27 cellular contexts compared by ENCODE assay signal in the genomic region with DNA sequence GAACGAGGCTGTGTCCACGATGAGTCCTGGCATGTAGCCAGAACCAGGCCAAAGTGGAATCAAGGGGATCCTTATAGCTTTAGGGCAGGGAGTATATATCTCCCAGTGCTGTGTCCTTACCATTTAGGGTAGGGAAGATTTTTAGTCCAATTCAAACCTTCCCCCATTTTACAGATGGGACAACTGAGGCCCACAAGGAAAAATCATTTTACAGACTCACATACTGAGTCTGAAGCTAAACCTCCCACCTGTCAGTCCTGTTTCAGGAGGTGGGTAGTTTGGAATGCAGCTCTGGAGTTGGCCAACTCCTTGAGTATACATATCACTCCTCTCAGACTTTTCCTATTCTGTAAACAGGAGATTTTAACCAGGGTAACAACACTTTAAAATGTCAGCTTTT. TPM values are rescaled to one million over a fixed set of nuclear protein-coding genes. Genes with fewer than 3 reads are reported as not detected.
DNase-seq lines count a peak whose midpoint lies in the region; ATAC-seq, FAIRE-seq and TF ChIP-seq lines count a peak whose summit lies in the region.
"Had no signal": no experiment of that assay in that cellular context is flagged by ENCODE, and none has a peak within 500 bp of the region (broad histone marks: within the 10 kb centered on the region; RNA-seq: fewer than 3 reads in every experiment).

No MANE protein-coding gene starts in this region.

- peak overlapping the region; percentile 49 for H3K27ac Mint-ChIP-seq in activated CD8-positive, alpha-beta T cell treated with anti-CD3 and anti-CD28 coated beads, Interleukin-2, amount 10 ng/mL, durations not matched to agents 7 days and 5 days
- no peak overlapping the region for H3K27ac Mint-ChIP-seq in activated CD8-positive, alpha-beta T cell treated with anti-CD3 and anti-CD28 coated beads for 36 hours
- H3K27ac Mint-ChIP-seq in CD8-positive, alpha-beta T cell, result peak overlapping the region; percentile 57
- H3K27ac Mint-ChIP-seq in activated naive CD8-positive, alpha-beta T cell treated with anti-CD3 and anti-CD28 coated beads for 36 hours, result peak overlapping the region; percentile 30
- peak overlapping the region; percentile 80 to 91 for H3K27ac Mint-ChIP-seq in natural killer cell treated with Interleukin-12 subunit alpha and Interleukin-12 subunit beta and Interleukin-15 and Interleukin-18, amount 100 ng/mL, for 72 hours
- H3K27ac Mint-ChIP-seq: endodermal cell had no signal

- no peaks in the 10 kb centered on the region for H3K27me3 ChIP-seq in CD8-positive, alpha-beta T cell (ENCODE audit: insufficient read depth, low read length)
- H3K27me3 ChIP-seq: tibial artery had no signal

- no peak for ATAC-seq in activated CD8-positive, alpha-beta T cell treated with anti-CD3 and anti-CD28 coated beads, Interleukin-2, amount 10 ng/mL, durations not matched to agents 7 days and 5 days
- ATAC-seq in activated CD8-positive, alpha-beta T cell treated with anti-CD3 and anti-CD28 coated beads for 36 hours, result no peak
- ATAC-seq in CD8-positive, alpha-beta T cell, result no peak
- ATAC-seq in natural killer cell treated with Interleukin-12 subunit alpha and Interleukin-12 subunit beta and Interleukin-15 and Interleukin-18, amount 100 ng/mL, for 72 hours, result no peak
- ATAC-seq: A549; activated T-cell treated with anti-CD3 and anti-CD28 coated beads, Interleukin-2, amount 50 U/mL, for 4 hours; GM12878; mucosa of descending colon; stimulated activated naive CD8-positive, alpha-beta T cell treated with anti-CD3 and anti-CD28 coated beads, Interleukin-15, Interleukin-2, amounts not matched to agents 100 U/mL and 50 U/mL, for 24 hours had no signal

- no peak overlapping the region for H3K27ac ChIP-seq in CD8-positive, alpha-beta T cell (ENCODE audit: low read depth, low read length)
- H3K27ac ChIP-seq: A549, tibial artery had no signal

- intact Hi-C loops in activated CD8-positive, alpha-beta T cell treated with anti-CD3 and anti-CD28 coated beads for 36 hours (cut with micrococcal nuclease), result no loop called here
- intact Hi-C loops in CD8-positive, alpha-beta T cell (cut with DNase I, micrococcal nuclease), result no loop called here

- no peak for TF ChIP-seq CTCF in activated CD8-positive, alpha-beta T cell treated with anti-CD3 and anti-CD28 coated beads for 36 hours (IDR thresholded peaks at IDR 0.05)
- TF ChIP-seq CTCF in CD8-positive, alpha-beta T cell (IDR thresholded peaks at IDR 0.05), result no peak

- no peaks in the 10 kb centered on the region for H3K27me3 Mint-ChIP-seq in activated CD8-positive, alpha-beta T cell treated with anti-CD3 and anti-CD28 coated beads, Interleukin-2, amount 10 ng/mL, durations not matched to agents 7 days and 5 days (ENCODE audit: low read depth)
- H3K27me3 Mint-ChIP-seq in activated CD8-positive, alpha-beta T cell treated with anti-CD3 and anti-CD28 coated beads for 36 hours, result no peaks in the 10 kb centered on the region
- H3K27me3 Mint-ChIP-seq in CD8-positive, alpha-beta T cell (ENCODE audit: low read depth), result no peaks in the 10 kb centered on the region
- H3K27me3 Mint-ChIP-seq in activated naive CD8-positive, alpha-beta T cell treated with anti-CD3 and anti-CD28 coated beads for 36 hours, result no peaks in the 10 kb centered on the region
- no peaks in the 10 kb centered on the region for H3K27me3 Mint-ChIP-seq in natural killer cell treated with Interleukin-12 subunit alpha and Interleukin-12 subunit beta and Interleukin-15 and Interleukin-18, amount 100 ng/mL, for 72 hours
- H3K27me3 Mint-ChIP-seq: CD4-positive, alpha-beta memory T cell; central memory CD8-positive, alpha-beta T cell had no signal

- peaks cover 62% of the 10 kb centered on the region for H3K4me1 Mint-ChIP-seq in activated CD8-positive, alpha-beta T cell treated with anti-CD3 and anti-CD28 coated beads, Interleukin-2, amount 10 ng/mL, durations not matched to agents 7 days and 5 days (ENCODE audit: low read depth)
- peaks cover 50% of the 10 kb centered on the region for H3K4me1 Mint-ChIP-seq in activated CD8-positive, alpha-beta T cell treated with anti-CD3 and anti-CD28 coated beads for 36 hours (ENCODE audit: low read depth)
- peaks cover 44% of the 10 kb centered on the region for H3K4me1 Mint-ChIP-seq in CD8-positive, alpha-beta T cell (ENCODE audit: low read depth)
- peaks cover 45% of the 10 kb centered on the region for H3K4me1 Mint-ChIP-seq in activated naive CD8-positive, alpha-beta T cell treated with anti-CD3 and anti-CD28 coated beads for 36 hours
- peaks cover 47 to 52% of the 10 kb centered on the region in 2 donors for H3K4me1 Mint-ChIP-seq in natural killer cell treated with Interleukin-12 subunit alpha and Interleukin-12 subunit beta and Interleukin-15 and Interleukin-18, amount 100 ng/mL, for 72 hours (ENCODE audit: low read depth in 2 of 2)

- peaks cover 5% of the 10 kb centered on the region for H3K36me3 ChIP-seq in CD8-positive, alpha-beta T cell (ENCODE audit: insufficient read depth, low read length)

- no peaks in the 10 kb centered on the region for H3K9me3 ChIP-seq in CD8-positive, alpha-beta T cell (ENCODE audit: low read length)
- H3K9me3 ChIP-seq: A549, mucosa of descending colon, tibial artery had no signal

- CTCF ChIA-PET in activated CD8-positive, alpha-beta T cell treated with anti-CD3 and anti-CD28 coated beads, Interleukin-2, amount 10 ng/mL, durations not matched to agents 7 days and 5 days (lab: Charles Lee), result interaction anchor here (0.9 to 1.1 kb wide), 2 partner anchors 34 to 42 kb away, joined by 3 read pairs; no protein-coding TSS in a partner anchor
- CTCF ChIA-PET in activated CD8-positive, alpha-beta T cell treated with anti-CD3 and anti-CD28 coated beads for 36 hours (lab: Charles Lee), result interaction anchor here (1.9 kb wide), 1 partner anchor 8 kb away, joined by 7 read pairs; no protein-coding TSS in a partner anchor
- CTCF ChIA-PET in CD8-positive, alpha-beta T cell (lab: Charles Lee), result interaction anchor here (1.0 kb wide), 1 partner anchor 20 kb away, joined by 3 read pairs; no protein-coding TSS in a partner anchor

- peaks cover 60% of the 10 kb centered on the region for H3K36me3 Mint-ChIP-seq in activated CD8-positive, alpha-beta T cell treated with anti-CD3 and anti-CD28 coated beads, Interleukin-2, amount 10 ng/mL, durations not matched to agents 7 days and 5 days (ENCODE audit: low read depth)
- peaks cover 41% of the 10 kb centered on the region for H3K36me3 Mint-ChIP-seq in activated CD8-positive, alpha-beta T cell treated with anti-CD3 and anti-CD28 coated beads for 36 hours (ENCODE audit: low read depth)
- peaks cover 64% of the 10 kb centered on the region for H3K36me3 Mint-ChIP-seq in CD8-positive, alpha-beta T cell
- peaks cover 31% of the 10 kb centered on the region for H3K36me3 Mint-ChIP-seq in activated naive CD8-positive, alpha-beta T cell treated with anti-CD3 and anti-CD28 coated beads for 36 hours
- peaks cover 12% of the 10 kb centered on the region for H3K36me3 Mint-ChIP-seq in natural killer cell treated with Interleukin-12 subunit alpha and Interleukin-12 subunit beta and Interleukin-15 and Interleukin-18, amount 100 ng/mL, for 72 hours

- H3K4me3 ChIP-seq in CD8-positive, alpha-beta T cell (ENCODE audit: low read depth, low read length), result no peak overlapping the region
- H3K4me3 ChIP-seq: A549, GM12878, mucosa of descending colon, smooth muscle cell, tibial artery had no signal

- H3K9me3 Mint-ChIP-seq in activated CD8-positive, alpha-beta T cell treated with anti-CD3 and anti-CD28 coated beads, Interleukin-2, amount 10 ng/mL, durations not matched to agents 7 days and 5 days (ENCODE audit: insufficient read depth), result peaks cover 8% of the 10 kb centered on the region
- peaks cover 4% of the 10 kb centered on the region for H3K9me3 Mint-ChIP-seq in activated CD8-positive, alpha-beta T cell treated with anti-CD3 and anti-CD28 coated beads for 36 hours
- H3K9me3 Mint-ChIP-seq in CD8-positive, alpha-beta T cell, result no peaks in the 10 kb centered on the region
- H3K9me3 Mint-ChIP-seq in activated naive CD8-positive, alpha-beta T cell treated with anti-CD3 and anti-CD28 coated beads for 36 hours, result peaks cover 3% of the 10 kb centered on the region
- H3K9me3 Mint-ChIP-seq in natural killer cell treated with Interleukin-12 subunit alpha and Interleukin-12 subunit beta and Interleukin-15 and Interleukin-18, amount 100 ng/mL, for 72 hours, result no peaks in the 10 kb centered on the region
- H3K9me3 Mint-ChIP-seq: activated T-cell treated with anti-CD3 and anti-CD28 coated beads, Interleukin-2, amount 50 U/mL, for 4 hours; CD4-positive, alpha-beta memory T cell; central memory CD8-positive, alpha-beta T cell; endodermal cell had no signal

- no peak for TF ChIP-seq POLR2A in H54 (IDR thresholded peaks at IDR 0.05; ENCODE audit: low read depth, low read length)

- H3K4me3 Mint-ChIP-seq in activated CD8-positive, alpha-beta T cell treated with anti-CD3 and anti-CD28 coated beads, Interleukin-2, amount 10 ng/mL, durations not matched to agents 7 days and 5 days, result no peak overlapping the region
- H3K4me3 Mint-ChIP-seq in activated CD8-positive, alpha-beta T cell treated with anti-CD3 and anti-CD28 coated beads for 36 hours, result no peak overlapping the region
- H3K4me3 Mint-ChIP-seq in CD8-positive, alpha-beta T cell, result no peak overlapping the region
- H3K4me3 Mint-ChIP-seq in activated naive CD8-positive, alpha-beta T cell treated with anti-CD3 and anti-CD28 coated beads for 36 hours, result no peak overlapping the region
- no peak overlapping the region for H3K4me3 Mint-ChIP-seq in natural killer cell treated with Interleukin-12 subunit alpha and Interleukin-12 subunit beta and Interleukin-15 and Interleukin-18, amount 100 ng/mL, for 72 hours
- H3K4me3 Mint-ChIP-seq: activated T-cell treated with anti-CD3 and anti-CD28 coated beads, Interleukin-2, amount 50 U/mL, for 4 hours; CD4-positive, alpha-beta memory T cell; central memory CD8-positive, alpha-beta T cell; endodermal cell had no signal

- no peak for FAIRE-seq in H54 (lab: Jason Lieb, UNC)
- FAIRE-seq: A549, GM12878 had no signal

- no peak for DNase-seq in activated CD8-positive, alpha-beta T cell treated with anti-CD3 and anti-CD28 coated beads, Interleukin-2, amount 10 ng/mL, durations not matched to agents 7 days and 5 days
- DNase-seq in activated CD8-positive, alpha-beta T cell treated with anti-CD3 and anti-CD28 coated beads for 36 hours, result no peak
- no peak for DNase-seq in CD8-positive, alpha-beta T cell
- DNase-seq in activated naive CD8-positive, alpha-beta T cell treated with anti-CD3 and anti-CD28 coated beads for 36 hours, result no peak
- no peak for DNase-seq in natural killer cell treated with Interleukin-12 subunit alpha and Interleukin-12 subunit beta and Interleukin-15 and Interleukin-18, amount 100 ng/mL, for 72 hours (ENCODE audit: low spot score)
- DNase-seq in 8988T, result no peak
- DNase-seq in DMS 273 treated with DMSO at 0.1 percent for 48 hours (lab: John Stamatoyannopoulos, UW), result no peak
- no peak for DNase-seq in H54 (ENCODE audit: insufficient read length, low spot score)
- DNase-seq: activated CD4-positive, alpha-beta T cell treated with anti-CD3 and anti-CD28 coated beads for 1 hour; activated gamma-delta T cell; activated T-cell treated with anti-CD3 and anti-CD28 coated beads, Interleukin-2, amount 50 U/mL, for 4 hours; CD4-positive, alpha-beta memory T cell; DMS153; endodermal cell; HCEC 1CT; kidney glomerular epithelial cell; mucosa of descending colon; NCI-H2107; NCI-H446; NCI-H82; SIG-M5; stimulated activated naive CD8-positive, alpha-beta T cell treated with anti-CD3 and anti-CD28 coated beads, Interleukin-15, Interleukin-2, amounts not matched to agents 100 U/mL and 50 U/mL, for 24 hours; tibial artery had no signal

- POLR2A ChIA-PET in activated CD8-positive, alpha-beta T cell treated with anti-CD3 and anti-CD28 coated beads, Interleukin-2, amount 10 ng/mL, durations not matched to agents 7 days and 5 days (lab: Charles Lee), result no interaction called here
- POLR2A ChIA-PET in activated CD8-positive, alpha-beta T cell treated with anti-CD3 and anti-CD28 coated beads for 36 hours (lab: Charles Lee), result no interaction called here
- POLR2A ChIA-PET in CD8-positive, alpha-beta T cell (lab: Charles Lee), result interaction anchor here (1.1 to 1.5 kb wide), 2 partner anchors 10 to 33 kb away, joined by 3 to 4 read pairs; no protein-coding TSS in a partner anchor

- peaks cover 36% of the 10 kb centered on the region for H3K4me1 ChIP-seq in CD8-positive, alpha-beta T cell (ENCODE audit: insufficient read depth, low read length)

RNA-seq across cellular contexts. Expression of gene TFIP11, which starts 33.1 kb away (rescaled TPM):
- 10 to 100 TPM; 56.2 to 57.7 TPM for total RNA-seq in activated CD8-positive, alpha-beta T cell treated with anti-CD3 and anti-CD28 coated beads, Interleukin-2, amount 10 ng/mL, durations not matched to agents 7 days and 5 days
- 10 to 100 TPM; 37.4 to 37.8 TPM for total RNA-seq in activated CD8-positive, alpha-beta T cell treated with anti-CD3 and anti-CD28 coated beads for 36 hours
- 100 to 1,000 TPM; 138 to 142 TPM for total RNA-seq in CD8-positive, alpha-beta T cell
- total RNA-seq in activated naive CD8-positive, alpha-beta T cell treated with anti-CD3 and anti-CD28 coated beads for 36 hours, result 10 to 100 TPM; 45.9 to 50.1 TPM
- 10 to 100 TPM; 56.5 to 57.7 TPM for total RNA-seq in natural killer cell treated with Interleukin-12 subunit alpha and Interleukin-12 subunit beta and Interleukin-15 and Interleukin-18, amount 100 ng/mL, for 72 hours

RNA-seq across cellular contexts. Expression of gene TPST2, which starts 44.5 kb away (rescaled TPM):
- 10 to 100 TPM; 62.8 to 68.9 TPM for total RNA-seq in activated CD8-positive, alpha-beta T cell treated with anti-CD3 and anti-CD28 coated beads, Interleukin-2, amount 10 ng/mL, durations not matched to agents 7 days and 5 days
- total RNA-seq in activated CD8-positive, alpha-beta T cell treated with anti-CD3 and anti-CD28 coated beads for 36 hours, result 10 to 100 TPM; 30.7 to 33.6 TPM
- total RNA-seq in CD8-positive, alpha-beta T cell, result 10 to 100 TPM; 24.3 to 26.3 TPM
- 10 to 100 TPM; 32.1 to 35.0 TPM for total RNA-seq in activated naive CD8-positive, alpha-beta T cell treated with anti-CD3 and anti-CD28 coated beads for 36 hours
- total RNA-seq in natural killer cell treated with Interleukin-12 subunit alpha and Interleukin-12 subunit beta and Interleukin-15 and Interleukin-18, amount 100 ng/mL, for 72 hours, result 10 to 100 TPM; 43.1 to 43.6 TPM
